In genomic region chr1:6308449-6308848, GRCh38 we compare ENCODE assay signal across 7 cellular contexts.
"Had no signal": no experiment of that assay in that cellular context is flagged by ENCODE, and none has a peak within 500 bp of the region (broad histone marks: within the 10 kb centered on the region; RNA-seq: fewer than 3 reads in every experiment).

No MANE protein-coding gene starts in this region.

- H3K4me2 ChIP-seq: GM23338 had no signal

- H3K4me3 Mint-ChIP-seq: GM23338, H9, HFFc6 had no signal

- H3K4me1 Mint-ChIP-seq: GM23338, H9 had no signal

- H3K27ac Mint-ChIP-seq: GM23338, HFFc6 had no signal

- DNase-seq: H9, HCEC 1CT, HFFc6, IMR-90, KG1 had no signal

- H3K4me3 ChIP-seq: GM23338, K562 had no signal

- H3K9me3 Mint-ChIP-seq: HFFc6 had no signal

- H2AFZ ChIP-seq: GM23338 had no signal
